1 cellular context compared by ENCODE assay signal in the genomic region with DNA sequence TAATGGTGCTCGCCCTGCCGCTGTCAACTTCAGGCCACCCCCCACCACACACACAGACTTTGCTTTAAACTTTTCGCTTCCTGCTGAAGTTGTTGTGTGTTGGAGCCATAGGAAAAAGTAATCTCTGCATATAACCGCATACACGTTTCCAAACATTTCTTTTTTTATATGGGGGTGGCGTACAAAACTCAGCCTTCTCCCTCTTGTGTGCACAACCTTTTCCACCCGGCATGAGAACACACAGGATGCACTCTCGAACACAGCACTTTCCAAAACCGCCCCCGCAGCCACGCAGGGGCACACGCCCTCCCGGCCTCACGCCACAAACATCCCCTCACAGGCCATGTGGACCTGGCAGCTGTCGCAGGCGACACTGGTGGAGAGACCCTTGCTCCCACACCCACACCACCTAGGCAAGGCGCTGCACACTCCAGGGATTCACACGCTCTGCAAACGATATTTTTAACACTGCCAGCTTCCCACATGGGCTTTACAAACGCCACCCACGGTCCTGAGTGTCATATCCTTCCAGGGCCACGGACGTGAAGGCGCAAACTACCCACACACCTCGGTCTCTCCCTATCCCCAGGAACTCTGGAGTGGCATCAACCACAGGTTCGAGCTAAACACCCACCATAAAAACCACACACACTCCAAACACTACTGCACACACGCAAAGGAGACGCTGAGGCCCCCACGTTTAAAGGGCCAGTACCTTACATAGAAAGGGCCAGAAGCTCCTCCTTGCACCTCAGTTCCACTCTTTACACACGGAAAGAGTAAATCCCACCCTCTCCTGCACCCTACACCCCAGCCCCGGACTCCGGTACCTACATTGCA.
TF ChIP-seq lines count a peak whose summit lies in the region.

No MANE protein-coding gene starts in this region.

TF ChIP-seq in GM12878, 131 proteins besides CTCF, POLR2A, EP300 and RAD21 (continued from another document):
- no peak for TF ChIP-seq ATF2 (IDR thresholded peaks at IDR 0.05; ENCODE audit: low read length)
- TF ChIP-seq IRF4 (IDR thresholded peaks at IDR 0.05; ENCODE audit: low read depth, low read length) = no peak
- TF ChIP-seq PKNOX1 (IDR thresholded peaks at IDR 0.05) = no peak
- TF ChIP-seq TCF12 (IDR thresholded peaks at IDR 0.05; ENCODE audit: low read depth, low read length) = peak; percentile 76; the same call in 1 of the 2 replicates
- TF ChIP-seq BCL3 (IDR thresholded peaks at IDR 0.05; ENCODE audit: borderline replicate concordance, insufficient read depth, low read depth, low read length, poor library complexity, severe bottlenecking) = no peak
- TF ChIP-seq JUND (IDR thresholded peaks at IDR 0.05; ENCODE audit: low read depth, low read length) = no peak
- TF ChIP-seq CBFB (IDR thresholded peaks at IDR 0.05; ENCODE audit: low read depth) = peak; percentile 87; the same call in 1 of the 2 replicates
- peak; percentile 50 for TF ChIP-seq MEF2B (IDR thresholded peaks at IDR 0.05; ENCODE audit: partially characterized antibody, poor library complexity, severe bottlenecking)
- TF ChIP-seq CHD1 (IDR thresholded peaks at IDR 0.05; ENCODE audit: low read depth, low read length) = no peak
- TF ChIP-seq HDAC2 (IDR thresholded peaks at IDR 0.05) = no peak
- no peak for TF ChIP-seq KDM1A (IDR thresholded peaks at IDR 0.05; ENCODE audit: borderline replicate concordance)
- TF ChIP-seq SUZ12 (IDR thresholded peaks at IDR 0.05; ENCODE audit: unreplicated experiment) = no peak
- TF ChIP-seq EGR1 (IDR thresholded peaks at IDR 0.05; ENCODE audit: borderline replicate concordance in 1 of 2, low read depth in 2 of 2, low read length in 2 of 2) = peak in 1 of 2 experiments; percentile 94; a peak in 2 of 3 replicates
- TF ChIP-seq BRCA1 (IDR thresholded peaks at IDR 0.05; ENCODE audit: low read depth, low read length) = no peak
- TF ChIP-seq IKZF1 (conservative IDR thresholded peaks at IDR 0.05) = peak; percentile 97
- TF ChIP-seq, protein P1, sequence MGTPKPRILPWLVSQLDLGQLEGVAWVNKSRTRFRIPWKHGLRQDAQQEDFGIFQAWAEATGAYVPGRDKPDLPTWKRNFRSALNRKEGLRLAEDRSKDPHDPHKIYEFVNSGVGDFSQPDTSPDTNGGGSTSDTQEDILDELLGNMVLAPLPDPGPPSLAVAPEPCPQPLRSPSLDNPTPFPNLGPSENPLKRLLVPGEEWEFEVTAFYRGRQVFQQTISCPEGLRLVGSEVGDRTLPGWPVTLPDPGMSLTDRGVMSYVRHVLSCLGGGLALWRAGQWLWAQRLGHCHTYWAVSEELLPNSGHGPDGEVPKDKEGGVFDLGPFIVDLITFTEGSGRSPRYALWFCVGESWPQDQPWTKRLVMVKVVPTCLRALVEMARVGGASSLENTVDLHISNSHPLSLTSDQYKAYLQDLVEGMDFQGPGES (IDR thresholded peaks at IDR 0.05) = no peak
- no peak for TF ChIP-seq SRF (IDR thresholded peaks at IDR 0.05; ENCODE audit: low read depth in 2 of 2, low read length in 2 of 2)
- TF ChIP-seq YBX1 (IDR thresholded peaks at IDR 0.05) = no peak
- TF ChIP-seq, protein P2, sequence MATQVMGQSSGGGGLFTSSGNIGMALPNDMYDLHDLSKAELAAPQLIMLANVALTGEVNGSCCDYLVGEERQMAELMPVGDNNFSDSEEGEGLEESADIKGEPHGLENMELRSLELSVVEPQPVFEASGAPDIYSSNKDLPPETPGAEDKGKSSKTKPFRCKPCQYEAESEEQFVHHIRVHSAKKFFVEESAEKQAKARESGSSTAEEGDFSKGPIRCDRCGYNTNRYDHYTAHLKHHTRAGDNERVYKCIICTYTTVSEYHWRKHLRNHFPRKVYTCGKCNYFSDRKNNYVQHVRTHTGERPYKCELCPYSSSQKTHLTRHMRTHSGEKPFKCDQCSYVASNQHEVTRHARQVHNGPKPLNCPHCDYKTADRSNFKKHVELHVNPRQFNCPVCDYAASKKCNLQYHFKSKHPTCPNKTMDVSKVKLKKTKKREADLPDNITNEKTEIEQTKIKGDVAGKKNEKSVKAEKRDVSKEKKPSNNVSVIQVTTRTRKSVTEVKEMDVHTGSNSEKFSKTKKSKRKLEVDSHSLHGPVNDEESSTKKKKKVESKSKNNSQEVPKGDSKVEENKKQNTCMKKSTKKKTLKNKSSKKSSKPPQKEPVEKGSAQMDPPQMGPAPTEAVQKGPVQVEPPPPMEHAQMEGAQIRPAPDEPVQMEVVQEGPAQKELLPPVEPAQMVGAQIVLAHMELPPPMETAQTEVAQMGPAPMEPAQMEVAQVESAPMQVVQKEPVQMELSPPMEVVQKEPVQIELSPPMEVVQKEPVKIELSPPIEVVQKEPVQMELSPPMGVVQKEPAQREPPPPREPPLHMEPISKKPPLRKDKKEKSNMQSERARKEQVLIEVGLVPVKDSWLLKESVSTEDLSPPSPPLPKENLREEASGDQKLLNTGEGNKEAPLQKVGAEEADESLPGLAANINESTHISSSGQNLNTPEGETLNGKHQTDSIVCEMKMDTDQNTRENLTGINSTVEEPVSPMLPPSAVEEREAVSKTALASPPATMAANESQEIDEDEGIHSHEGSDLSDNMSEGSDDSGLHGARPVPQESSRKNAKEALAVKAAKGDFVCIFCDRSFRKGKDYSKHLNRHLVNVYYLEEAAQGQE (IDR thresholded peaks at IDR 0.05; ENCODE audit: low read depth, low read length) = no peak
- TF ChIP-seq SMAD1 (IDR thresholded peaks at IDR 0.05; ENCODE audit: low read depth, partially characterized antibody) = no peak
- no peak for TF ChIP-seq TCF7 (IDR thresholded peaks at IDR 0.05; ENCODE audit: borderline replicate concordance)
- no peak for TF ChIP-seq CBX3 (IDR thresholded peaks at IDR 0.05; ENCODE audit: borderline replicate concordance, low read depth)
- TF ChIP-seq MTA3 (IDR thresholded peaks at IDR 0.05; ENCODE audit: borderline replicate concordance, low read length) = 0 out of 2 replicates have a peak, but pooled peaks have one; percentile 65
- TF ChIP-seq KLF5 (IDR thresholded peaks at IDR 0.05; ENCODE audit: partially characterized antibody) = no peak
- TF ChIP-seq PBX3 (IDR thresholded peaks at IDR 0.05; ENCODE audit: insufficient replicate concordance, low read depth, low read length) = no peak
- TF ChIP-seq RCOR1 (conservative IDR thresholded peaks at IDR 0.05; ENCODE audit: low read depth, low read length) = no peak
- no peak for TF ChIP-seq ZBED1 (IDR thresholded peaks at IDR 0.05; ENCODE audit: borderline replicate concordance)
- no peak for TF ChIP-seq E2F4 (IDR thresholded peaks at IDR 0.05; ENCODE audit: low read depth, low read length)
- no peak for TF ChIP-seq NFXL1 (IDR thresholded peaks at IDR 0.05; ENCODE audit: borderline replicate concordance)
TF ChIP-seq in GM12878: peak in this region for 35.
